17 cellular contexts compared by ENCODE assay signal in genomic region chr22:35553341-35553740, GRCh38. TPM values are rescaled to one million over a fixed set of nuclear protein-coding genes. Genes with fewer than 3 reads are reported as not detected.
"Had no signal": no experiment of that assay in that cellular context is flagged by ENCODE, and none has a peak within 500 bp of the region (broad histone marks: within the 10 kb centered on the region; RNA-seq: fewer than 3 reads in every experiment).

No MANE protein-coding gene starts in this region.

- H3K27ac ChIP-seq: esophagus squamous epithelium, pancreas, tibial artery had no signal

- H3K27ac Mint-ChIP-seq: dendritic cell treated with granulocyte-macrophage colony-stimulating factor and Interleukin-4, amounts not matched to agents 40 ng/mL and 50 ng/mL, for 4 days; memory B cell; mesothelial cell of epicardium; stimulated activated memory B cell treated with anti-CD40 and anti-IgM and Interleukin-4, amounts not matched to agents 10 μg/mL and 1 μg/mL and 100 μg/mL, for 72 hours; stimulated activated naive CD8-positive, alpha-beta T cell treated with anti-CD3 and anti-CD28 coated beads, Interleukin-15, Interleukin-2, amounts not matched to agents 100 ng/mL and 50 ng/mL, for 24 hours had no signal

- H3K27me3 ChIP-seq: gastroesophageal sphincter, pancreas had no signal

- H3K36me3 Mint-ChIP-seq: memory B cell; mesothelial cell of epicardium; natural killer cell; stimulated activated memory B cell treated with anti-CD40 and anti-IgM and Interleukin-4, amounts not matched to agents 10 μg/mL and 1 μg/mL and 100 μg/mL, for 72 hours had no signal

- H3K9me3 Mint-ChIP-seq: dendritic cell treated with granulocyte-macrophage colony-stimulating factor and Interleukin-4, amounts not matched to agents 40 ng/mL and 50 ng/mL, for 4 days; memory B cell; mesothelial cell of epicardium; natural killer cell; neural crest cell; stimulated activated memory B cell treated with anti-CD40 and anti-IgM and Interleukin-4, amounts not matched to agents 10 μg/mL and 1 μg/mL and 100 μg/mL, for 72 hours; stimulated activated naive CD8-positive, alpha-beta T cell treated with anti-CD3 and anti-CD28 coated beads, Interleukin-15, Interleukin-2, amounts not matched to agents 100 ng/mL and 50 ng/mL, for 24 hours had no signal

- H3K4me1 ChIP-seq: pancreas had no signal

- H3K27me3 Mint-ChIP-seq: stimulated activated naive CD8-positive, alpha-beta T cell treated with anti-CD3 and anti-CD28 coated beads, Interleukin-15, Interleukin-2, amounts not matched to agents 100 ng/mL and 50 ng/mL, for 24 hours had no signal

- H3K36me3 ChIP-seq: esophagus squamous epithelium, pancreas had no signal

- DNase-seq: esophagus squamous epithelium; foreskin fibroblast; glutamatergic neuron; islet precursor cell; natural killer cell; right cardiac atrium; stimulated activated CD4-positive, alpha-beta T cell treated with anti-CD3 and anti-CD28 coated beads, Interleukin-4, amount 100 ng/mL, for 24 hours; tibial artery had no signal

- ATAC-seq: gastroesophageal sphincter; left lobe of liver; pancreas; right cardiac atrium; stimulated activated memory B cell treated with anti-CD40 and anti-IgM and Interleukin-4, amounts not matched to agents 10 μg/mL and 1 μg/mL and 100 μg/mL, for 72 hours had no signal

- H3K9me3 ChIP-seq: esophagus squamous epithelium, gastroesophageal sphincter, pancreas, tibial artery had no signal

- H3K4me3 Mint-ChIP-seq: dendritic cell treated with granulocyte-macrophage colony-stimulating factor and Interleukin-4, amounts not matched to agents 40 ng/mL and 50 ng/mL, for 4 days; memory B cell; mesothelial cell of epicardium; natural killer cell; neural crest cell; stimulated activated memory B cell treated with anti-CD40 and anti-IgM and Interleukin-4, amounts not matched to agents 10 μg/mL and 1 μg/mL and 100 μg/mL, for 72 hours; stimulated activated naive CD8-positive, alpha-beta T cell treated with anti-CD3 and anti-CD28 coated beads, Interleukin-15, Interleukin-2, amounts not matched to agents 100 ng/mL and 50 ng/mL, for 24 hours had no signal

- H3K4me3 ChIP-seq: esophagus squamous epithelium, gastroesophageal sphincter, pancreas, tibial artery had no signal

RNA-seq across cellular contexts. Expression of gene RASD2, which starts 12.7 kb away (rescaled TPM):
- total RNA-seq: left lobe of liver, mesothelial cell of epicardium, neural crest cell had no signal
